Comparison of ENCODE assay signal across 12 cellular contexts in the genomic region with DNA sequence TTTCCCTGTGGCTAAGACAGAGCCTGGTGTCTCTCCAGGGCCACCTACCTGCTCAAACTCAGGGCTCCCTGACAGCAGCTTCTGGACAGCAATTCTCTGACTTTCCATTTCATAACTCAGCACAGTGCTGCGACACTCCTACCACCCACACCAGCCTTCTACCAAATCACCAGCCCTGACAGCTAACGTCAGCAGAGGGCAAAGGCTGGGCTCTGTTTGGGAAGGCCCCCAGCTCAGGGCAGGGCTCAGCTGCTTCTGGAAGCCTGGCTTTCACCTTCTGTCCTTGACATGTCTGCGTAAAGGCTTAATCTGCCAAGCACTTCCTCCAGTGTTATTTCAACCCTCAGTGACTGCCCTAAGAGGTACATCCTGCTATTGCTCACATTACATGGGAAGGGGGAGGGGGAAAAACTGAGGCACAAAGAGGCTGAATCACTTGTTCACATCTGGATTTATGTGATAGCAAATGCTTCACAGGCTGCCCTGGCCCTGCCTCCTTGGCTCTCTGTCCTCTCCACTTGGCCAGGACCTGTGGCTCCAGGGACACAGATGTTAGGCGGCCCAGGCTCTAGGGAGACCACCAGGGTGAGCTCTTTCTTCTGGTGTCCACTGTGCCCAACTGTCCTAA.
A peak's percentile ranks its signal among the peaks of the same experiment; 100 is the strongest.
DNase-seq lines count a peak whose midpoint lies in the region; ATAC-seq and TF ChIP-seq lines count a peak whose summit lies in the region.
"Had no signal": no experiment of that assay in that cellular context is flagged by ENCODE, and none has a peak within 500 bp of the region (broad histone marks: within the 10 kb centered on the region; RNA-seq: fewer than 3 reads in every experiment).

No MANE protein-coding gene starts in this region.

- DNase-seq in ELR (ENCODE audit: low read depth) (peak; percentile 12), cardiac muscle cell (ENCODE audit: low read depth in 1 of 2, low spot score in 1 of 2) (peak; percentile 78 to 80), retinal pigment epithelial cell (ENCODE audit: low read depth) (peak; percentile 16), H4 (ENCODE audit: low spot score) (no peak), ureter (ENCODE audit: low spot score) (no peak), dedifferentiated amniotic fluid mesenchymal stem cell (ENCODE audit: extremely low spot score) (no peak)
- DNase-seq in activated naive CD8-positive, alpha-beta T cell treated with anti-CD3 and anti-CD28 coated beads, Interleukin-2, amount 50 U/mL, for 24 hours, result no peak
- DNase-seq: GF-D8; naive thymus-derived CD8-positive, alpha-beta T cell; NCI-H1417 treated with DMSO at 0.1 percent for 48 hours had no signal

- peaks cover 23% of the 10 kb centered on the region for H3K4me1 ChIP-seq in cardiac muscle cell (ENCODE audit: low read depth)

- no peaks in the 10 kb centered on the region for H3K27me3 ChIP-seq in cardiac muscle cell
- H3K27me3 ChIP-seq: esophagus muscularis mucosa had no signal

- TF ChIP-seq CTCF in cardiac muscle cell (IDR thresholded peaks at IDR 0.05; ENCODE audit: low read depth, low read length) (no peak), retinal pigment epithelial cell (conservative IDR thresholded peaks at IDR 0.05; ENCODE audit: low read depth, low read length) (no peak)

- H3K9me3 Mint-ChIP-seq in activated naive CD8-positive, alpha-beta T cell treated with anti-CD3 and anti-CD28 coated beads, Interleukin-2, amount 50 U/mL, for 24 hours, result no peaks in the 10 kb centered on the region
- H3K9me3 Mint-ChIP-seq: naive thymus-derived CD8-positive, alpha-beta T cell had no signal

- H3K4me3 ChIP-seq in cardiac muscle cell (no peak overlapping the region), retinal pigment epithelial cell (ENCODE audit: low read length) (no peak overlapping the region)
- H3K4me3 ChIP-seq: esophagus muscularis mucosa had no signal

- H3K36me3 ChIP-seq in cardiac muscle cell, result no peaks in the 10 kb centered on the region

- H3K4me3 Mint-ChIP-seq in activated naive CD8-positive, alpha-beta T cell treated with anti-CD3 and anti-CD28 coated beads, Interleukin-2, amount 50 U/mL, for 24 hours, result no peak overlapping the region

- peak; percentile 27 for ATAC-seq in activated naive CD8-positive, alpha-beta T cell treated with anti-CD3 and anti-CD28 coated beads, Interleukin-2, amount 50 U/mL, for 24 hours
- ATAC-seq in HG03025 (IDR thresholded peaks at IDR 0.05; ENCODE audit: low FRiP score, unreplicated experiment), result no peak
- ATAC-seq: naive thymus-derived CD8-positive, alpha-beta T cell had no signal

- no peaks in the 10 kb centered on the region for H3K27me3 Mint-ChIP-seq in activated naive CD8-positive, alpha-beta T cell treated with anti-CD3 and anti-CD28 coated beads, Interleukin-2, amount 50 U/mL, for 24 hours
- H3K27me3 Mint-ChIP-seq: naive thymus-derived CD8-positive, alpha-beta T cell had no signal

- H3K36me3 Mint-ChIP-seq in activated naive CD8-positive, alpha-beta T cell treated with anti-CD3 and anti-CD28 coated beads, Interleukin-2, amount 50 U/mL, for 24 hours (ENCODE audit: low read depth), result no peaks in the 10 kb centered on the region
- H3K36me3 Mint-ChIP-seq: naive thymus-derived CD8-positive, alpha-beta T cell had no signal

- H3K27ac ChIP-seq in cardiac muscle cell, result peak overlapping the region; percentile 67

- H3K27ac Mint-ChIP-seq in activated naive CD8-positive, alpha-beta T cell treated with anti-CD3 and anti-CD28 coated beads, Interleukin-2, amount 50 U/mL, for 24 hours, result no peak overlapping the region

- peaks cover 9% of the 10 kb centered on the region for H3K4me1 Mint-ChIP-seq in activated naive CD8-positive, alpha-beta T cell treated with anti-CD3 and anti-CD28 coated beads, Interleukin-2, amount 50 U/mL, for 24 hours

- H3K9me3 ChIP-seq in cardiac muscle cell (ENCODE audit: low read depth), result no peaks in the 10 kb centered on the region
- H3K9me3 ChIP-seq: esophagus muscularis mucosa had no signal

Comparison
In these comparisons a context has a peak if more than half of its experiments do, and no peak if none do; other contexts are left out.
1. DNase-seq: peak in ELR (single experiment), cardiac muscle cell (2 of 2) and retinal pigment epithelial cell (single experiment); none in activated naive CD8-positive, alpha-beta T cell treated with anti-CD3 and anti-CD28 coated beads, Interleukin-2, amount 50 U/mL, for 24 hours (single experiment), H4 (single experiment), ureter (single experiment) and dedifferentiated amniotic fluid mesenchymal stem cell (single experiment).